In genomic region chr14:79082883-79083282, GRCh38 we compare ENCODE assay signal across 24 cellular contexts.
"Had no signal": no experiment of that assay in that cellular context is flagged by ENCODE, and none has a peak within 500 bp of the region (broad histone marks: within the 10 kb centered on the region; RNA-seq: fewer than 3 reads in every experiment).

No MANE protein-coding gene starts in this region.

- H3K4me3 ChIP-seq: colonic mucosa, coronary artery, dorsolateral prefrontal cortex, esophagus muscularis mucosa, esophagus squamous epithelium, gastrocnemius medialis, gastroesophageal sphincter, heart left ventricle, heart right ventricle had no signal

- H3K27ac ChIP-seq: colonic mucosa, coronary artery, dorsolateral prefrontal cortex, epithelial cell of prostate, esophagus muscularis mucosa, esophagus squamous epithelium, foreskin keratinocyte, gastrocnemius medialis, gastroesophageal sphincter, heart left ventricle, heart right ventricle had no signal

- H3K4me1 ChIP-seq: colonic mucosa, foreskin keratinocyte, gastrocnemius medialis, heart left ventricle, heart right ventricle had no signal

- DNase-seq: colonic mucosa; cortex of kidney; dermis blood vessel endothelial cell; dorsolateral prefrontal cortex; effector CD4-positive, alpha-beta T cell; effector CD8-positive, alpha-beta T cell; effector memory CD4-positive, alpha-beta T cell; effector memory CD8-positive, alpha-beta T cell; endodermal cell; erythroblast; esophagus squamous epithelium; foreskin fibroblast; foreskin keratinocyte; foreskin melanocyte; gastrocnemius medialis; glutamatergic neuron; head of caudate nucleus; heart left ventricle; heart right ventricle had no signal

- ATAC-seq: effector memory CD8-positive, alpha-beta T cell; esophagus mucosa; foreskin keratinocyte; gastrocnemius medialis; gastroesophageal sphincter; heart left ventricle; heart right ventricle had no signal

- H3K36me3 ChIP-seq: colonic mucosa, esophagus muscularis mucosa, esophagus squamous epithelium, gastrocnemius medialis, gastroesophageal sphincter, heart left ventricle, heart right ventricle had no signal

- H3K9me3 ChIP-seq: colonic mucosa, esophagus muscularis mucosa, esophagus squamous epithelium, gastrocnemius medialis, gastroesophageal sphincter, heart left ventricle, heart right ventricle had no signal

- H3K27me3 ChIP-seq: colonic mucosa, dorsolateral prefrontal cortex, esophagus muscularis mucosa, esophagus squamous epithelium, foreskin keratinocyte, gastrocnemius medialis, gastroesophageal sphincter, heart left ventricle, heart right ventricle had no signal
